ENCODE assay signal across 12 cellular contexts in genomic region chrX:119636419-119636818, GRCh38. TPM values are rescaled to one million over a fixed set of nuclear protein-coding genes. Genes with fewer than 3 reads are reported as not detected.
DNase-seq lines count a peak whose midpoint lies in the region; ATAC-seq and TF ChIP-seq lines count a peak whose summit lies in the region.
"Had no signal": no experiment of that assay in that cellular context is flagged by ENCODE, and none has a peak within 500 bp of the region (broad histone marks: within the 10 kb centered on the region; RNA-seq: fewer than 3 reads in every experiment).

No MANE protein-coding gene starts in this region.

- peak; percentile 65 for ATAC-seq in stimulated activated naive CD8-positive, alpha-beta T cell treated with anti-CD3 and anti-CD28 coated beads, Interleukin-15, Interleukin-2, amounts not matched to agents 100 U/mL and 50 U/mL, for 24 hours
- ATAC-seq in stimulated activated naive CD8-positive, alpha-beta T cell treated with anti-CD3 and anti-CD28 coated beads, Interleukin-15, amount 100 ng/mL, for 72 hours: no peak
- peak; percentile 41 for ATAC-seq in GM21723 (IDR thresholded peaks at IDR 0.05; ENCODE audit: unreplicated experiment)
- no peak for ATAC-seq in left lung
- ATAC-seq: gastroesophageal sphincter, left lobe of liver had no signal

- H3K27ac ChIP-seq in OCI-LY1 (ENCODE audit: low read depth, low read length, poor library complexity, severe bottlenecking): peak overlapping the region; percentile 87
- no peak overlapping the region for H3K27ac ChIP-seq in left lung
- H3K27ac ChIP-seq: gastroesophageal sphincter had no signal

- no peak overlapping the region for H2AFZ ChIP-seq in OCI-LY1 (ENCODE audit: low read length)

- H3K27me3 Mint-ChIP-seq in stimulated activated naive CD8-positive, alpha-beta T cell treated with anti-CD3 and anti-CD28 coated beads, Interleukin-15, amount 100 ng/mL, for 72 hours: no peaks in the 10 kb centered on the region

- H4K20me1 ChIP-seq in OCI-LY1 (ENCODE audit: insufficient read depth, low read length): no peaks in the 10 kb centered on the region

- H3K4me1 ChIP-seq in OCI-LY1 (ENCODE audit: insufficient read depth, low read length, severe bottlenecking) (peaks cover 36% of the 10 kb centered on the region), left lung (no peaks in the 10 kb centered on the region)
- H3K4me1 ChIP-seq: gastroesophageal sphincter had no signal

- H3K4me3 ChIP-seq in OCI-LY1 (ENCODE audit: low read depth, low read length, poor library complexity, severe bottlenecking): no peak overlapping the region
- H3K4me3 ChIP-seq in left lung: no peak overlapping the region
- H3K4me3 ChIP-seq: gastroesophageal sphincter had no signal

- no peaks in the 10 kb centered on the region for H3K79me2 ChIP-seq in OCI-LY1 (ENCODE audit: insufficient read depth, low read length)

- H3K4me2 ChIP-seq in OCI-LY1 (ENCODE audit: low read length): peak overlapping the region; percentile 7; the same call in 1 of the 2 replicates

- intact Hi-C loops in left lung (cut with DNase I): no loop called here

- peak overlapping the region in 1 of 2 donors; percentile 39 for H3K27ac Mint-ChIP-seq in stimulated activated naive CD8-positive, alpha-beta T cell treated with anti-CD3 and anti-CD28 coated beads, Interleukin-15, amount 100 ng/mL, for 72 hours

- H3K9me3 ChIP-seq in OCI-LY1 (ENCODE audit: low read length): no peaks in the 10 kb centered on the region
- H3K9me3 ChIP-seq in left lung: no peaks in the 10 kb centered on the region
- H3K9me3 ChIP-seq: gastroesophageal sphincter had no signal

- peaks cover 57% of the 10 kb centered on the region for H3K4me1 Mint-ChIP-seq in stimulated activated naive CD8-positive, alpha-beta T cell treated with anti-CD3 and anti-CD28 coated beads, Interleukin-15, amount 100 ng/mL, for 72 hours

- no peak for DNase-seq in stimulated activated naive CD8-positive, alpha-beta T cell treated with anti-CD3 and anti-CD28 coated beads, Interleukin-15, Interleukin-2, amounts not matched to agents 100 U/mL and 50 U/mL, for 24 hours
- no peak for DNase-seq in stimulated activated naive CD8-positive, alpha-beta T cell treated with anti-CD3 and anti-CD28 coated beads, Interleukin-15, amount 100 ng/mL, for 72 hours
- DNase-seq in NCI-H748 (lab: John Stamatoyannopoulos, UW; ENCODE audit: unreplicated experiment) (no peak), hypothalamus (lab: John Stamatoyannopoulos, UW) (no peak), KBM-7 (no peak), left lung (no peak)
- DNase-seq: Kasumi-1, NCI-H226 had no signal

- H3K9ac ChIP-seq in OCI-LY1 (ENCODE audit: low read length): peak overlapping the region; percentile 36; the same call in 1 of the 2 replicates

- TF ChIP-seq CTCF in OCI-LY1 (IDR thresholded peaks at IDR 0.05; ENCODE audit: low read length): no peak
- TF ChIP-seq CTCF in left lung (IDR thresholded peaks at IDR 0.05): no peak

- H3K9me3 Mint-ChIP-seq in stimulated activated naive CD8-positive, alpha-beta T cell treated with anti-CD3 and anti-CD28 coated beads, Interleukin-15, amount 100 ng/mL, for 72 hours: no peaks in the 10 kb centered on the region

- H3K9me2 ChIP-seq in OCI-LY1 (ENCODE audit: low read depth, low read length): no peaks in the 10 kb centered on the region

- in situ Hi-C loops in KBM-7 (cut with MboI; ENCODE audit: low pct_unique_long_range_greater_than_20kb, low sequenced_read_pairs): no loop called here

- no peaks in the 10 kb centered on the region for H3K27me3 ChIP-seq in OCI-LY1 (ENCODE audit: insufficient read depth, low read length)
- H3K27me3 ChIP-seq in left lung: no peaks in the 10 kb centered on the region
- H3K27me3 ChIP-seq: gastroesophageal sphincter had no signal

- H3F3A ChIP-seq in OCI-LY1 (ENCODE audit: insufficient read depth, low read length): no peaks in the 10 kb centered on the region

- H3K36me3 ChIP-seq in OCI-LY1 (ENCODE audit: insufficient read depth, low read length): peaks cover 73% of the 10 kb centered on the region
- peaks cover 0 to 4% of the 10 kb centered on the region in 2 donors for H3K36me3 ChIP-seq in left lung

- H3K4me3 Mint-ChIP-seq in stimulated activated naive CD8-positive, alpha-beta T cell treated with anti-CD3 and anti-CD28 coated beads, Interleukin-15, amount 100 ng/mL, for 72 hours: no peak overlapping the region

RNA-seq across cellular contexts. Expression of gene NKRF, which starts 30.2 kb away (rescaled TPM):
- total RNA-seq in left lung: 1 to 10 TPM; 7.0 to 8.8 TPM

RNA-seq across cellular contexts. Expression of gene SEPTIN6, which starts 56.5 kb away (rescaled TPM):
- total RNA-seq in left lung: 10 to 100 TPM; 19.1 to 20.3 TPM

Comparison
In these comparisons a context has a peak if more than half of its experiments do, and no peak if none do; other contexts are left out.
1. ATAC-seq: peak in stimulated activated naive CD8-positive, alpha-beta T cell treated with anti-CD3 and anti-CD28 coated beads, Interleukin-15, Interleukin-2, amounts not matched to agents 100 U/mL and 50 U/mL, for 24 hours (single experiment) and GM21723 (single experiment); none in stimulated activated naive CD8-positive, alpha-beta T cell treated with anti-CD3 and anti-CD28 coated beads, Interleukin-15, amount 100 ng/mL, for 72 hours (single experiment) and left lung (single experiment).